In genomic region chrX:10120828-10121227, GRCh38 we compare ENCODE assay signal across 29 cellular contexts. TPM values are rescaled to one million over a fixed set of nuclear protein-coding genes. Genes with fewer than 3 reads are reported as not detected.
DNase-seq lines count a peak whose midpoint lies in the region; ATAC-seq and TF ChIP-seq lines count a peak whose summit lies in the region.
"Had no signal": no experiment of that assay in that cellular context is flagged by ENCODE, and none has a peak within 500 bp of the region (broad histone marks: within the 10 kb centered on the region; RNA-seq: fewer than 3 reads in every experiment).

No MANE protein-coding gene starts in this region.

- intact Hi-C loops in esophagus muscularis mucosa (cut with DNase I), result no loop called here

- peaks cover 10% of the 10 kb centered on the region; the same call in 1 of the 2 replicates for H3K79me2 ChIP-seq in KMS-11 (ENCODE audit: insufficient read depth, low read depth)

- no peaks in the 10 kb centered on the region for H3K9me3 Mint-ChIP-seq in endothelial cell (ENCODE audit: unreplicated experiment)
- H3K9me3 Mint-ChIP-seq: activated CD4-positive, alpha-beta memory T cell treated with anti-CD3 and anti-CD28 coated beads, Interleukin-2, amount 10 ng/mL, durations not matched to agents 7 days and 5 days; naive thymus-derived CD8-positive, alpha-beta T cell had no signal

- peaks cover 31% of the 10 kb centered on the region for H3K36me3 ChIP-seq in BLaER1
- no peaks in the 10 kb centered on the region for H3K36me3 ChIP-seq in KMS-11 (ENCODE audit: insufficient read depth)
- peaks cover 0 to 43% (median 34%) of the 10 kb centered on the region in 4 donors for H3K36me3 ChIP-seq in esophagus muscularis mucosa
- H3K36me3 ChIP-seq: BE2C had no signal

- peaks cover 20% of the 10 kb centered on the region; the same call in 1 of the 2 replicates for H4K20me1 ChIP-seq in BLaER1
- no peaks in the 10 kb centered on the region for H4K20me1 ChIP-seq in KMS-11 (ENCODE audit: insufficient read depth)

- H3K4me2 ChIP-seq in BLaER1 (peak overlapping the region; percentile 71), KMS-11 (peak overlapping the region; percentile 91)
- H3K4me2 ChIP-seq: A549 had no signal

- no peak overlapping the region for H3K27ac Mint-ChIP-seq in endothelial cell (ENCODE audit: unreplicated experiment)
- H3K27ac Mint-ChIP-seq: activated CD4-positive, alpha-beta memory T cell treated with anti-CD3 and anti-CD28 coated beads, Interleukin-2, amount 10 ng/mL, durations not matched to agents 7 days and 5 days; mesothelial cell of epicardium had no signal

- H3K4me3 Mint-ChIP-seq in endothelial cell (ENCODE audit: unreplicated experiment), result peak overlapping the region; percentile 37
- H3K4me3 Mint-ChIP-seq: activated CD4-positive, alpha-beta memory T cell treated with anti-CD3 and anti-CD28 coated beads, Interleukin-2, amount 10 ng/mL, durations not matched to agents 7 days and 5 days; mesothelial cell of epicardium had no signal

- TF ChIP-seq EP300 in esophagus muscularis mucosa (IDR thresholded peaks at IDR 0.05), result no peak

- H3K36me3 Mint-ChIP-seq in endothelial cell (ENCODE audit: low read depth, unreplicated experiment), result peaks cover 50% of the 10 kb centered on the region

- ATAC-seq in GM19023 (IDR thresholded peaks at IDR 0.05; ENCODE audit: unreplicated experiment), result no peak
- no peak for ATAC-seq in GM21367 (IDR thresholded peaks at IDR 0.05; ENCODE audit: unreplicated experiment)
- no peak for ATAC-seq in GM18519 (IDR thresholded peaks at IDR 0.05; ENCODE audit: low FRiP score, unreplicated experiment)
- ATAC-seq: A549; GM12878; left lung; naive thymus-derived CD8-positive, alpha-beta T cell had no signal

- no peak for TF ChIP-seq CTCF in KMS-11 (conservative IDR thresholded peaks at IDR 0.05; ENCODE audit: low read depth, low read length)
- TF ChIP-seq CTCF in endothelial cell (IDR thresholded peaks at IDR 0.05; ENCODE audit: unreplicated experiment), result no peak
- no peak for TF ChIP-seq CTCF in esophagus muscularis mucosa (IDR thresholded peaks at IDR 0.05)

- no peak overlapping the region for H2AFZ ChIP-seq in KMS-11 (ENCODE audit: low read depth)

- 68% methylated on average over 7 of the region's 7 CpGs for WGBS in esophagus muscularis mucosa

- H3K27ac ChIP-seq in BLaER1 (peak overlapping the region; percentile 90), KMS-11 (peak overlapping the region; percentile 72), esophagus muscularis mucosa (replicated peaks in 1 of 4) (peak overlapping the region in 2 of 4 donors; percentile 5 to 26)
- H3K27ac ChIP-seq: A549, RWPE1, SK-N-MC, vagina had no signal

- peaks cover 7% of the 10 kb centered on the region for H3K27me3 ChIP-seq in BLaER1
- no peaks in the 10 kb centered on the region for H3K27me3 ChIP-seq in KMS-11 (ENCODE audit: insufficient read depth, low read depth)
- H3K27me3 ChIP-seq in esophagus muscularis mucosa, result no peaks in the 10 kb centered on the region
- H3K27me3 ChIP-seq: BE2C, left lung, vagina had no signal

- no peaks in the 10 kb centered on the region for H3K4me1 Mint-ChIP-seq in endothelial cell (ENCODE audit: unreplicated experiment)
- H3K4me1 Mint-ChIP-seq: mesothelial cell of epicardium had no signal

- DNase-seq in SKM-1 (lab: John Stamatoyannopoulos, UW; ENCODE audit: unreplicated experiment) (peak; percentile 1), endothelial cell (ENCODE audit: low spot score) (no peak), esophagus muscularis mucosa (ENCODE audit: extremely low spot score) (no peak)
- DNase-seq: activated CD4-positive, alpha-beta memory T cell treated with anti-CD3 and anti-CD28 coated beads, Interleukin-2, amount 10 ng/mL, durations not matched to agents 7 days and 5 days; activated effector memory CD4-positive, alpha-beta T cell treated with Interleukin-2 at 50 U/mL for 16 hours; BE2C; DND-41; effector CD8-positive, alpha-beta T cell; HCEC 1CT; IMR-90; left lung; naive thymus-derived CD8-positive, alpha-beta T cell; NCI-H1436; NCI-H510A; NK-92 treated with Interleukin-12 subunit alpha and Interleukin-12 subunit beta, amount 100 ng/mL, for 24 hours; small intestine; stimulated activated CD4-positive, alpha-beta T cell treated with anti-CD3 and anti-CD28 coated beads, Interleukin-1b, Interleukin-23, amount 100 ng/mL, for 48 hours; T-helper 9 cell had no signal

- no peak for TF ChIP-seq POLR2A in esophagus muscularis mucosa (IDR thresholded peaks at IDR 0.05; ENCODE audit: low read depth)

- H3K9ac ChIP-seq in BLaER1, result peak overlapping the region; percentile 73; the same call in 1 of the 2 replicates
- H3K9ac ChIP-seq in KMS-11, result no peak overlapping the region; the same call in 1 of the 2 replicates

- H3K4me1 ChIP-seq in BLaER1 (peaks cover 92% of the 10 kb centered on the region), KMS-11 (ENCODE audit: low read depth, poor library complexity, severe bottlenecking) (peaks cover 57% of the 10 kb centered on the region), esophagus muscularis mucosa (peaks cover 5 to 44% (median 41%) of the 10 kb centered on the region in 4 donors)
- H3K4me1 ChIP-seq: A549, BE2C, vagina had no signal

- H3K27me3 Mint-ChIP-seq in endothelial cell (ENCODE audit: unreplicated experiment), result no peaks in the 10 kb centered on the region
- H3K27me3 Mint-ChIP-seq: activated CD4-positive, alpha-beta memory T cell treated with anti-CD3 and anti-CD28 coated beads, Interleukin-2, amount 10 ng/mL, durations not matched to agents 7 days and 5 days; naive thymus-derived CD8-positive, alpha-beta T cell had no signal

- H3K4me3 ChIP-seq in BLaER1 (peak overlapping the region; percentile 37), KMS-11 (IDR thresholded peaks at IDR 0.05; ENCODE audit: insufficient read depth, low read depth, low read length) (no peak overlapping the region), esophagus muscularis mucosa (no peak overlapping the region)
- H3K4me3 ChIP-seq: A549, GM12878, left lung, SK-N-MC, vagina had no signal

- H3K9me3 ChIP-seq in BLaER1 (no peaks in the 10 kb centered on the region; the same call in 1 of the 2 replicates), esophagus muscularis mucosa (no peaks in the 10 kb centered on the region)
- H3K9me3 ChIP-seq: BE2C, left lung, vagina had no signal

RNA-seq across cellular contexts. Expression of gene CLCN4, which starts 35.9 kb away (rescaled TPM):
- 23.1 TPM for total RNA-seq in endothelial cell (ENCODE audit: unreplicated experiment)
- total RNA-seq in esophagus muscularis mucosa, result 1 to 10 TPM in 2 of 4 donors, under 1 TPM in 2; 0.42 to 1.8 (median 1.1) TPM
- total RNA-seq: activated CD4-positive, alpha-beta memory T cell treated with anti-CD3 and anti-CD28 coated beads, Interleukin-2, amount 10 ng/mL, durations not matched to agents 7 days and 5 days had no signal
